ENCODE assay signal across 29 cellular contexts in genomic region chr1:10080523-10080922, GRCh38.
"Had no signal": no experiment of that assay in that cellular context is flagged by ENCODE, and none has a peak within 500 bp of the region (broad histone marks: within the 10 kb centered on the region; RNA-seq: fewer than 3 reads in every experiment).

No MANE protein-coding gene starts in this region.

- H3K9me3 Mint-ChIP-seq: dendritic cell treated with granulocyte-macrophage colony-stimulating factor and Interleukin-4, amounts not matched to agents 40 ng/mL and 50 ng/mL, for 4 days had no signal

- DNase-seq: colonic mucosa; cortex of kidney; dermis blood vessel endothelial cell; dorsolateral prefrontal cortex; effector CD4-positive, alpha-beta T cell; effector CD8-positive, alpha-beta T cell; effector memory CD4-positive, alpha-beta T cell; effector memory CD8-positive, alpha-beta T cell; endodermal cell; erythroblast; esophagus squamous epithelium; foreskin fibroblast; foreskin keratinocyte; foreskin melanocyte; gastrocnemius medialis; glutamatergic neuron; head of caudate nucleus; heart left ventricle; heart right ventricle had no signal

- H3K27me3 Mint-ChIP-seq: effector memory CD8-positive, alpha-beta T cell had no signal

- H2AFZ ChIP-seq: hepatocyte had no signal

- H3K27me3 ChIP-seq: colonic mucosa, dorsolateral prefrontal cortex, esophagus muscularis mucosa, esophagus squamous epithelium, foreskin keratinocyte, gastrocnemius medialis, gastroesophageal sphincter, heart left ventricle, heart right ventricle, hepatocyte had no signal

- H3K4me3 ChIP-seq: colonic mucosa, coronary artery, dorsolateral prefrontal cortex, esophagus muscularis mucosa, esophagus squamous epithelium, gastrocnemius medialis, gastroesophageal sphincter, heart left ventricle, heart right ventricle, hepatocyte had no signal

- H3K4me1 ChIP-seq: colonic mucosa, gastrocnemius medialis had no signal

- H3K27ac ChIP-seq: colonic mucosa, coronary artery, epithelial cell of prostate, esophagus muscularis mucosa, esophagus squamous epithelium, foreskin keratinocyte, gastrocnemius medialis, gastroesophageal sphincter, heart left ventricle, heart right ventricle, hepatocyte had no signal

- H3K4me2 ChIP-seq: hepatocyte had no signal

- H3K4me1 Mint-ChIP-seq: endodermal cell had no signal

- H3K27ac Mint-ChIP-seq: dendritic cell treated with granulocyte-macrophage colony-stimulating factor and Interleukin-4, amounts not matched to agents 40 ng/mL and 50 ng/mL, for 4 days; effector memory CD8-positive, alpha-beta T cell had no signal

- ATAC-seq: effector memory CD8-positive, alpha-beta T cell; esophagus mucosa; foreskin keratinocyte; gastrocnemius medialis; gastroesophageal sphincter; heart left ventricle; heart right ventricle had no signal

- H3K36me3 ChIP-seq: colonic mucosa had no signal

- H3K4me3 Mint-ChIP-seq: dendritic cell treated with granulocyte-macrophage colony-stimulating factor and Interleukin-4, amounts not matched to agents 40 ng/mL and 50 ng/mL, for 4 days; effector memory CD8-positive, alpha-beta T cell; endodermal cell had no signal

- H3K9me3 ChIP-seq: colonic mucosa, esophagus muscularis mucosa, esophagus squamous epithelium, gastrocnemius medialis, gastroesophageal sphincter, heart right ventricle had no signal

- FAIRE-seq: endometrium, endothelial cell of umbilical vein, frontal cortex had no signal
